Comparison of ENCODE assay signal across 1 cellular context in genomic region chr16:31214705-31215286, GRCh38.
TF ChIP-seq lines count a peak whose summit lies in the region.

No MANE protein-coding gene starts in this region.

TF ChIP-seq in endothelial cell of umbilical vein, 7 proteins besides CTCF, POLR2A, EP300 and RAD21:
- TF ChIP-seq EZH2 (IDR thresholded peaks at IDR 0.05; ENCODE audit: borderline replicate concordance, low read depth, low read length, severe bottlenecking) (no peak), POLR2AphosphoS5 (IDR thresholded peaks at IDR 0.05; ENCODE audit: insufficient read depth, low read depth, low read length) (no peak), GATA2 (IDR thresholded peaks at IDR 0.05; ENCODE audit: insufficient read depth, insufficient read length, low read depth, low read length) (no peak), JUN (IDR thresholded peaks at IDR 0.05; ENCODE audit: borderline replicate concordance, insufficient read depth, insufficient read length, low read depth) (no peak), FOS (IDR thresholded peaks at IDR 0.05; ENCODE audit: borderline replicate concordance, insufficient read depth, low read length) (no peak), MYC (IDR thresholded peaks at IDR 0.05; ENCODE audit: low read depth, low read length) (no peak), MAX (IDR thresholded peaks at IDR 0.05; ENCODE audit: insufficient read depth, insufficient read length) (no peak)
